31 cellular contexts compared by ENCODE assay signal in genomic region chr11:69265210-69265609, GRCh38. TPM values are rescaled to one million over a fixed set of nuclear protein-coding genes. Genes with fewer than 3 reads are reported as not detected.
"Had no signal": no experiment of that assay in that cellular context is flagged by ENCODE, and none has a peak within 500 bp of the region (broad histone marks: within the 10 kb centered on the region; RNA-seq: fewer than 3 reads in every experiment).

No MANE protein-coding gene starts in this region.

- H3K4me3 ChIP-seq: adrenal gland, body of pancreas, colonic mucosa, esophagus squamous epithelium, gastroesophageal sphincter, heart right ventricle had no signal

- H3K27ac Mint-ChIP-seq: activated B cell treated with CpG ODN at 0.5 μM for 24 hours; activated CD4-positive, alpha-beta memory T cell treated with anti-CD3 and anti-CD28 coated beads, Interleukin-2, amount 10 ng/mL, durations not matched to agents 7 days and 5 days; activated naive CD4-positive, alpha-beta T cell treated with anti-CD3 and anti-CD28 coated beads for 36 hours; activated naive CD4-positive, alpha-beta T cell treated with anti-CD3 and anti-CD28 coated beads, Interleukin-2, amount 50 U/mL, for 24 hours; activated naive CD8-positive, alpha-beta T cell treated with anti-CD3 and anti-CD28 coated beads for 36 hours; activated naive CD8-positive, alpha-beta T cell treated with anti-CD3 and anti-CD28 coated beads, Interleukin-2, amount 50 U/mL, for 24 hours; activated T-helper 17 cell treated with anti-CD3 and anti-CD28 coated beads, Interleukin-2, amount 50 U/mL, for 72 hours; T-helper 17 cell; T-helper 2 cell treated with Interferon-gamma antibody and Interleukin-4, amounts not matched to agents 5 μg/mL and 100 μg/mL, for 36 hours had no signal

- H3K27me3 Mint-ChIP-seq: activated CD4-positive, alpha-beta memory T cell treated with anti-CD3 and anti-CD28 coated beads, Interleukin-2, amount 10 ng/mL, durations not matched to agents 7 days and 5 days; activated naive CD4-positive, alpha-beta T cell treated with anti-CD3 and anti-CD28 coated beads, Interleukin-2, amount 50 U/mL, for 24 hours; activated naive CD8-positive, alpha-beta T cell treated with anti-CD3 and anti-CD28 coated beads for 36 hours had no signal

- H3K36me3 Mint-ChIP-seq: activated naive CD4-positive, alpha-beta T cell treated with anti-CD3 and anti-CD28 coated beads, Interleukin-2, amount 50 U/mL, for 24 hours had no signal

- H3K36me3 ChIP-seq: adrenal gland, colonic mucosa, esophagus squamous epithelium, gastroesophageal sphincter, heart right ventricle, WERI-Rb-1 had no signal

- H3K4me1 Mint-ChIP-seq: activated B cell treated with CpG ODN at 0.5 μM for 24 hours; activated CD4-positive, alpha-beta memory T cell treated with anti-CD3 and anti-CD28 coated beads, Interleukin-2, amount 10 ng/mL, durations not matched to agents 7 days and 5 days; activated naive CD4-positive, alpha-beta T cell treated with anti-CD3 and anti-CD28 coated beads, Interleukin-2, amount 50 U/mL, for 24 hours; activated naive CD8-positive, alpha-beta T cell treated with anti-CD3 and anti-CD28 coated beads for 36 hours; activated naive CD8-positive, alpha-beta T cell treated with anti-CD3 and anti-CD28 coated beads, Interleukin-2, amount 50 U/mL, for 24 hours; T-helper 17 cell had no signal

- H3K27me3 ChIP-seq: adrenal gland, body of pancreas, colonic mucosa, esophagus squamous epithelium, heart right ventricle had no signal

- H3K27ac ChIP-seq: adrenal gland, colonic mucosa, epithelial cell of prostate, esophagus squamous epithelium, gastroesophageal sphincter, heart right ventricle, WERI-Rb-1 had no signal

- ATAC-seq: activated CD4-positive, CD25-positive, alpha-beta regulatory T cell treated with anti-CD3 and anti-CD28 coated beads, Interleukin-2, amount 50 U/mL, for 24 hours; activated naive CD8-positive, alpha-beta T cell treated with anti-CD3 and anti-CD28 coated beads, Interleukin-2, amount 50 U/mL, for 24 hours; activated T-cell treated with anti-CD3 and anti-CD28 coated beads, Interleukin-2, amount 50 U/mL, for 4 hours; activated T-helper 17 cell treated with anti-CD3 and anti-CD28 coated beads, Interleukin-2, amount 50 U/mL, for 72 hours; body of pancreas; gastroesophageal sphincter; heart right ventricle; T-helper 17 cell had no signal

- H3K4me1 ChIP-seq: colonic mucosa had no signal

- H3K9me3 Mint-ChIP-seq: activated B cell treated with CpG ODN at 0.5 μM for 24 hours; activated CD4-positive, alpha-beta memory T cell treated with anti-CD3 and anti-CD28 coated beads, Interleukin-2, amount 10 ng/mL, durations not matched to agents 7 days and 5 days; activated naive CD4-positive, alpha-beta T cell treated with anti-CD3 and anti-CD28 coated beads for 36 hours; activated naive CD4-positive, alpha-beta T cell treated with anti-CD3 and anti-CD28 coated beads, Interleukin-2, amount 50 U/mL, for 24 hours; activated naive CD8-positive, alpha-beta T cell treated with anti-CD3 and anti-CD28 coated beads for 36 hours; activated naive CD8-positive, alpha-beta T cell treated with anti-CD3 and anti-CD28 coated beads, Interleukin-2, amount 50 U/mL, for 24 hours; activated T-cell treated with anti-CD3 and anti-CD28 coated beads, Interleukin-2, amount 50 U/mL, for 4 hours had no signal

- H3K4me3 Mint-ChIP-seq: activated B cell treated with CpG ODN at 0.5 μM for 24 hours; activated CD4-positive, alpha-beta memory T cell treated with anti-CD3 and anti-CD28 coated beads, Interleukin-2, amount 10 ng/mL, durations not matched to agents 7 days and 5 days; activated naive CD4-positive, alpha-beta T cell treated with anti-CD3 and anti-CD28 coated beads for 36 hours; activated naive CD4-positive, alpha-beta T cell treated with anti-CD3 and anti-CD28 coated beads, Interleukin-2, amount 50 U/mL, for 24 hours; activated naive CD8-positive, alpha-beta T cell treated with anti-CD3 and anti-CD28 coated beads for 36 hours; activated naive CD8-positive, alpha-beta T cell treated with anti-CD3 and anti-CD28 coated beads, Interleukin-2, amount 50 U/mL, for 24 hours; activated T-cell treated with anti-CD3 and anti-CD28 coated beads, Interleukin-2, amount 50 U/mL, for 4 hours; activated T-helper 17 cell treated with anti-CD3 and anti-CD28 coated beads, Interleukin-2, amount 50 U/mL, for 72 hours; T-helper 17 cell; T-helper 2 cell treated with Interferon-gamma antibody and Interleukin-4, amounts not matched to agents 5 μg/mL and 100 μg/mL, for 36 hours had no signal

- DNase-seq: activated B cell treated with CpG ODN at 0.5 μM for 24 hours; activated CD4-positive, alpha-beta memory T cell treated with anti-CD3 and anti-CD28 coated beads, Interleukin-2, amount 10 ng/mL, durations not matched to agents 7 days and 5 days; activated CD4-positive, alpha-beta T cell treated with anti-CD3 and anti-CD28 coated beads for 48 hours; activated CD4-positive, alpha-beta T cell treated with anti-CD3 and anti-CD28 coated beads, Interleukin-2, amount 50 U/mL, for 4 hours; activated effector memory CD4-positive, alpha-beta T cell treated with Interleukin-2 at 50 U/mL for 16 hours; activated naive CD4-positive, alpha-beta T cell treated with anti-CD3 and anti-CD28 coated beads for 36 hours; activated naive CD8-positive, alpha-beta T cell treated with anti-CD3 and anti-CD28 coated beads for 36 hours; activated naive CD8-positive, alpha-beta T cell treated with anti-CD3 and anti-CD28 coated beads, Interleukin-2, amount 50 U/mL, for 24 hours; activated T-cell treated with anti-CD3 and anti-CD28 coated beads, Interleukin-2, amount 50 U/mL, for 4 hours; adrenal gland; amygdala; aorta; body of pancreas; caudate nucleus; colonic mucosa; effector CD8-positive, alpha-beta T cell; esophagus squamous epithelium; foreskin melanocyte; heart right ventricle; T-helper 1 cell; T-helper 17 cell; T1000; WERI-Rb-1 had no signal

- H3K9me3 ChIP-seq: adrenal gland, body of pancreas, colonic mucosa, esophagus squamous epithelium had no signal

- FAIRE-seq: endometrium, endothelial cell of umbilical vein had no signal

RNA-seq across cellular contexts. Expression of gene MYEOV, which starts 28.7 kb away (rescaled TPM):
- total RNA-seq: activated CD4-positive, alpha-beta memory T cell treated with anti-CD3 and anti-CD28 coated beads, Interleukin-2, amount 10 ng/mL, durations not matched to agents 7 days and 5 days; activated naive CD8-positive, alpha-beta T cell treated with anti-CD3 and anti-CD28 coated beads for 36 hours; gastroesophageal sphincter; heart right ventricle had no signal
- polyA plus RNA-seq: aorta had no signal
